ENCODE assay signal across 17 cellular contexts in genomic region chr2:12818416-12819097, GRCh38.
DNase-seq lines count a peak whose midpoint lies in the region; ATAC-seq, FAIRE-seq and TF ChIP-seq lines count a peak whose summit lies in the region.
"Had no signal": no experiment of that assay in that cellular context is flagged by ENCODE, and none has a peak within 500 bp of the region (broad histone marks: within the 10 kb centered on the region; RNA-seq: fewer than 3 reads in every experiment).

No MANE protein-coding gene starts in this region.

- H3K36me3 ChIP-seq in liver (ENCODE audit: control insufficient read depth in 4 of 4, insufficient read depth in 3 of 4, low read depth in 1 of 4, low read length in 3 of 4) (no peaks in the 10 kb centered on the region), HepG2 (replicated peaks in 1 of 2; ENCODE audit: control insufficient read depth in 1 of 2, insufficient read depth in 2 of 2, low read length in 2 of 2) (no peaks in the 10 kb centered on the region), right atrium auricular region (no peaks in the 10 kb centered on the region)

- no peak for TF ChIP-seq EP300 in HepG2 (IDR thresholded peaks at IDR 0.05; ENCODE audit: low read depth in 2 of 2, low read length in 2 of 2)
- TF ChIP-seq EP300 in HepG2 (CRISPR knock-in tag; IDR thresholded peaks at IDR 0.05; ENCODE audit: borderline replicate concordance) = no peak

- H3K4me3 ChIP-seq in liver (ENCODE audit: low read depth in 1 of 3, low read length in 3 of 3) = no peak overlapping the region
- H3K4me3 ChIP-seq in HepG2 (replicated peaks in 1 of 3; ENCODE audit: insufficient read depth in 1 of 3, low read depth in 2 of 3, low read length in 3 of 3) = no peak overlapping the region
- H3K4me3 ChIP-seq in right atrium auricular region = no peak overlapping the region
- H3K4me3 ChIP-seq: GM12878, K562 had no signal

- H3K27me3 ChIP-seq in liver (ENCODE audit: control insufficient read depth in 4 of 4, insufficient read depth in 4 of 4, low read length in 3 of 4) = peaks cover 0 to 5% (median 0%) of the 10 kb centered on the region in 4 donors
- no peaks in the 10 kb centered on the region for H3K27me3 ChIP-seq in HepG2 (ENCODE audit: control insufficient read depth in 1 of 2, insufficient read depth in 2 of 2, low read length in 2 of 2)
- no peaks in the 10 kb centered on the region for H3K27me3 ChIP-seq in right atrium auricular region

- H3K27ac ChIP-seq in liver (ENCODE audit: low read depth in 1 of 2, low read length in 2 of 2) (peak overlapping the region; percentile 22 to 52), HepG2 (ENCODE audit: extremely low read length, insufficient read depth, low read length) (no peak overlapping the region), right atrium auricular region (peak overlapping the region; percentile 82 to 86)

- ATAC-seq in HepG2 = no peak
- ATAC-seq in sciatic nerve = peak; percentile 43
- ATAC-seq in GM21526 (IDR thresholded peaks at IDR 0.05; ENCODE audit: low FRiP score, unreplicated experiment) = no peak
- ATAC-seq: GM12878; HCT116; K562; stimulated activated memory B cell treated with anti-CD40 and anti-IgM and Interleukin-4, amounts not matched to agents 10 μg/mL and 1 μg/mL and 100 μg/mL, for 72 hours had no signal

- H3K79me2 ChIP-seq in HepG2 (ENCODE audit: insufficient read depth, low read length) = no peaks in the 10 kb centered on the region

- no peaks in the 10 kb centered on the region for H4K20me1 ChIP-seq in HepG2 (ENCODE audit: insufficient read depth, low read length)

- no peak for TF ChIP-seq POLR2A in HepG2 (IDR thresholded peaks at IDR 0.05; ENCODE audit: insufficient read depth in 1 of 2, low read depth in 2 of 2, low read length in 2 of 2)

- intact Hi-C loops in HepG2 (cut with micrococcal nuclease; ENCODE audit: unreplicated experiment) (no loop called here), sciatic nerve (cut with DNase I) (no loop called here)

- DNase-seq in HepG2 (ENCODE audit: low spot score) = no peak
- DNase-seq in right atrium auricular region (ENCODE audit: low spot score) = no peak
- no peak for DNase-seq in sciatic nerve (ENCODE audit: low spot score)
- no peak for DNase-seq in HEK293T (ENCODE audit: extremely low spot score)
- no peak for DNase-seq in 8988T
- no peak for DNase-seq in effector CD4-positive, alpha-beta T cell
- DNase-seq: activated CD8-positive, alpha-beta T cell treated with anti-CD3 and anti-CD28 coated beads for 36 hours; DMS79; effector memory CD4-positive, alpha-beta T cell; NCI-H187; nephron progenitor cell had no signal

- H3K9ac ChIP-seq in liver (ENCODE audit: low read depth in 1 of 2, low read length in 2 of 2) = no peak overlapping the region
- H3K9ac ChIP-seq in HepG2 (ENCODE audit: insufficient read depth, low read depth, low read length) = no peak overlapping the region

- CTCF ChIA-PET in HepG2 (lab: Yijun Ruan, JAX; ENCODE audit: low intra/inter-chr PET ratio, low total read pairs) (no interaction called here), HEK293T (lab: Yijun Ruan, JAX) (interaction anchor here (0.6 kb wide), 1 partner anchor 1090 kb away, joined by 3 read pairs; no protein-coding TSS in a partner anchor)

- H3K4me1 ChIP-seq in liver (ENCODE audit: control insufficient read depth in 4 of 4, insufficient read depth in 4 of 4, low read length in 3 of 4) (peaks cover 0 to 3% (median 1%) of the 10 kb centered on the region in 4 donors), HepG2 (ENCODE audit: insufficient read depth, low read length) (no peaks in the 10 kb centered on the region), right atrium auricular region (peaks cover 0 to 58% of the 10 kb centered on the region in 2 donors)

- in situ Hi-C loops in HepG2 (cut with HindIII; ENCODE audit: extremely low pct_ligation_motif_present, low pct_unique_long_range_greater_than_20kb) = no loop called here

- H2AFZ ChIP-seq in HepG2 (ENCODE audit: low read length) = no peak overlapping the region

- TF ChIP-seq CTCF in liver (IDR thresholded peaks at IDR 0.05; ENCODE audit: low read depth, low read length, missing input control) (no peak), HepG2 (CRISPR knock-in tag; IDR thresholded peaks at IDR 0.05) (no peak), right atrium auricular region (IDR thresholded peaks at IDR 0.05) (no peak)

- FAIRE-seq in HepG2 (lab: Jason Lieb, UNC) = no peak
- FAIRE-seq: GM12878, K562 had no signal

- BruUV-seq in HepG2 (replicated peaks; lab: Mats Ljungman, UMichigan) = no TSS peak

- TF ChIP-seq RAD21 in liver (IDR thresholded peaks at IDR 0.05) (no peak), HepG2 (CRISPR knock-in tag; IDR thresholded peaks at IDR 0.05) (no peak)

- POLR2A ChIA-PET in HepG2 (lab: Yijun Ruan, JAX) = no interaction called here
- POLR2A ChIA-PET in HEK293T (lab: Yijun Ruan, JAX) = no interaction called here

- 57% methylated on average over 11 of the region's 11 CpGs for WGBS in liver
- WGBS in HepG2 (ENCODE audit: low lambda C conversion rate) = 53% methylated on average over 11 of the region's 11 CpGs

- H3K4me2 ChIP-seq in HepG2 (ENCODE audit: low read depth, low read length) = no peak overlapping the region

- no peaks in the 10 kb centered on the region for H3K9me3 ChIP-seq in liver (ENCODE audit: control insufficient read depth in 4 of 4, low read length in 3 of 4)
- H3K9me3 ChIP-seq in HepG2 (ENCODE audit: low read length) = peaks cover 6% of the 10 kb centered on the region; the same call in 1 of the 2 replicates
- no peaks in the 10 kb centered on the region for H3K9me3 ChIP-seq in right atrium auricular region

TF ChIP-seq in liver, 16 proteins besides CTCF, POLR2A, EP300 and RAD21:
- TF ChIP-seq HNF4G (IDR thresholded peaks at IDR 0.05) (no peak), HNF4A (conservative IDR thresholded peaks at IDR 0.05) (peak in 1 of 2 donors; percentile 12)
TF ChIP-seq in liver: peak in this region for 1.

TF ChIP-seq in HepG2, 621 proteins besides CTCF, POLR2A, EP300 and RAD21 (continues in another document):
- TF ChIP-seq ZNF326 (CRISPR knock-in tag; IDR thresholded peaks at IDR 0.05; ENCODE audit: borderline replicate concordance) (no peak), ZNF776 (CRISPR knock-in tag; IDR thresholded peaks at IDR 0.05) (no peak), RELA (CRISPR knock-in tag; IDR thresholded peaks at IDR 0.05) (no peak), SP2 (CRISPR knock-in tag; IDR thresholded peaks at IDR 0.05) (no peak), ARNT2 (CRISPR knock-in tag; IDR thresholded peaks at IDR 0.05; ENCODE audit: low read depth) (no peak), ZNF446 (CRISPR knock-in tag; IDR thresholded peaks at IDR 0.05) (no peak), CBX2 (IDR thresholded peaks at IDR 0.05; ENCODE audit: low read depth, low read length) (no peak), CBX2 (CRISPR knock-in tag; IDR thresholded peaks at IDR 0.05; ENCODE audit: low read depth) (no peak), SRSF4 (IDR thresholded peaks at IDR 0.05; ENCODE audit: low read depth, low read length, poor library complexity, severe bottlenecking) (no peak), NCOA5 (CRISPR knock-in tag; IDR thresholded peaks at IDR 0.05) (no peak), FLYWCH1 (CRISPR knock-in tag; IDR thresholded peaks at IDR 0.05) (no peak), ZNF781 (CRISPR knock-in tag; IDR thresholded peaks at IDR 0.05; ENCODE audit: borderline replicate concordance, not compliant biosample characterization) (no peak), MIXL1 (CRISPR knock-in tag; IDR thresholded peaks at IDR 0.05) (no peak), ZNF207 (IDR thresholded peaks at IDR 0.05; ENCODE audit: borderline replicate concordance) (no peak)
- TF ChIP-seq, protein P1, sequence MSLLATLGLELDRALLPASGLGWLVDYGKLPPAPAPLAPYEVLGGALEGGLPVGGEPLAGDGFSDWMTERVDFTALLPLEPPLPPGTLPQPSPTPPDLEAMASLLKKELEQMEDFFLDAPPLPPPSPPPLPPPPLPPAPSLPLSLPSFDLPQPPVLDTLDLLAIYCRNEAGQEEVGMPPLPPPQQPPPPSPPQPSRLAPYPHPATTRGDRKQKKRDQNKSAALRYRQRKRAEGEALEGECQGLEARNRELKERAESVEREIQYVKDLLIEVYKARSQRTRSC (CRISPR knock-in tag; IDR thresholded peaks at IDR 0.05; ENCODE audit: low read depth) = no peak

TF ChIP-seq in HEK293T, 16 proteins besides CTCF, POLR2A, EP300 and RAD21:
- TF ChIP-seq ELF4 (IDR thresholded peaks at IDR 0.05) (no peak), L3MBTL2 (conservative IDR thresholded peaks at IDR 0.05) (no peak), FOXM1 (IDR thresholded peaks at IDR 0.05; ENCODE audit: borderline replicate concordance) (no peak), ARNT (IDR thresholded peaks at IDR 0.05) (no peak), FOXK2 (IDR thresholded peaks at IDR 0.05) (no peak), BHLHE40 (IDR thresholded peaks at IDR 0.05; ENCODE audit: borderline replicate concordance) (no peak), CTBP1 (IDR thresholded peaks at IDR 0.05; ENCODE audit: borderline replicate concordance) (no peak), SP1 (IDR thresholded peaks at IDR 0.05) (no peak), PKNOX1 (IDR thresholded peaks at IDR 0.05) (no peak)
